ENCODE assay signal across 7 cellular contexts in genomic region chr11:64318694-64319420, GRCh38. TPM values are rescaled to one million over a fixed set of nuclear protein-coding genes. Genes with fewer than 3 reads are reported as not detected.
DNase-seq lines count a peak whose midpoint lies in the region; ATAC-seq and TF ChIP-seq lines count a peak whose summit lies in the region.

No MANE protein-coding gene starts in this region.

- H3K27me3 ChIP-seq in HL-60 (ENCODE audit: insufficient read depth, poor library complexity, severe bottlenecking), result no peaks in the 10 kb centered on the region
- no peaks in the 10 kb centered on the region for H3K27me3 ChIP-seq in iPS DF 6.9 (ENCODE audit: control insufficient read depth, insufficient read depth, low read length)

- no peaks in the 10 kb centered on the region for H3K9me3 Mint-ChIP-seq in activated CD4-positive, alpha-beta memory T cell treated with anti-CD3 and anti-CD28 coated beads, Interleukin-2, amount 10 ng/mL, durations not matched to agents 7 days and 5 days
- H3K9me3 Mint-ChIP-seq in stimulated activated effector memory CD8-positive, alpha-beta T cell treated with anti-CD3 and anti-CD28 coated beads, Interleukin-12 subunit alpha, Interleukin-12 subunit beta, amount 100 ng/mL, for 72 hours, result no peaks in the 10 kb centered on the region

- CTCF ChIA-PET in activated CD4-positive, alpha-beta memory T cell treated with anti-CD3 and anti-CD28 coated beads, Interleukin-2, amount 10 ng/mL, durations not matched to agents 7 days and 5 days (lab: Charles Lee), result interaction anchor here (1.2 to 5.7 kb wide), 10 partner anchors 8 to 134 kb away, joined by 3 to 157 read pairs (median 14); partner anchors contain the start of genes CCDC88B, ESRRA, RPS6KA4 and STIP1

- H3K27ac Mint-ChIP-seq in activated CD4-positive, alpha-beta memory T cell treated with anti-CD3 and anti-CD28 coated beads, Interleukin-2, amount 10 ng/mL, durations not matched to agents 7 days and 5 days, result peak overlapping the region; percentile 96
- peak overlapping the region; percentile 98 for H3K27ac Mint-ChIP-seq in stimulated activated effector memory CD8-positive, alpha-beta T cell treated with anti-CD3 and anti-CD28 coated beads, Interleukin-12 subunit alpha, Interleukin-12 subunit beta, amount 100 ng/mL, for 72 hours

- H3K4me3 ChIP-seq in HL-60 (replicated peaks; ENCODE audit: insufficient read depth, low read length), result peak overlapping the region; percentile 92
- peak overlapping the region; percentile 67; the same call in 1 of the 2 replicates for H3K4me3 ChIP-seq in iPS DF 6.9 (ENCODE audit: low read length)

- peaks cover 49% of the 10 kb centered on the region for H3K4me1 Mint-ChIP-seq in activated CD4-positive, alpha-beta memory T cell treated with anti-CD3 and anti-CD28 coated beads, Interleukin-2, amount 10 ng/mL, durations not matched to agents 7 days and 5 days
- H3K4me1 Mint-ChIP-seq in stimulated activated effector memory CD8-positive, alpha-beta T cell treated with anti-CD3 and anti-CD28 coated beads, Interleukin-12 subunit alpha, Interleukin-12 subunit beta, amount 100 ng/mL, for 72 hours, result peaks cover 59% of the 10 kb centered on the region

- H3K27ac ChIP-seq in HL-60 (replicated peaks) (peak overlapping the region; percentile 96), iPS DF 6.9 (ENCODE audit: low read length) (no peak overlapping the region)

- TF ChIP-seq CTCF in HL-60 (IDR thresholded peaks at IDR 0.05; ENCODE audit: insufficient read depth, low read length), result no peak

- peaks cover 46% of the 10 kb centered on the region for H3K36me3 Mint-ChIP-seq in activated CD4-positive, alpha-beta memory T cell treated with anti-CD3 and anti-CD28 coated beads, Interleukin-2, amount 10 ng/mL, durations not matched to agents 7 days and 5 days (ENCODE audit: low read depth)
- H3K36me3 Mint-ChIP-seq in stimulated activated effector memory CD8-positive, alpha-beta T cell treated with anti-CD3 and anti-CD28 coated beads, Interleukin-12 subunit alpha, Interleukin-12 subunit beta, amount 100 ng/mL, for 72 hours, result peaks cover 83% of the 10 kb centered on the region

- no peaks in the 10 kb centered on the region for H3K27me3 Mint-ChIP-seq in activated CD4-positive, alpha-beta memory T cell treated with anti-CD3 and anti-CD28 coated beads, Interleukin-2, amount 10 ng/mL, durations not matched to agents 7 days and 5 days

- no peaks in the 10 kb centered on the region for H3K9me3 ChIP-seq in iPS DF 6.9 (ENCODE audit: control insufficient read depth, insufficient read depth, low read length)

- no peak for DNase-seq in HL-60 (ENCODE audit: low read depth in 1 of 2, low spot score in 1 of 2)
- DNase-seq in activated CD4-positive, alpha-beta memory T cell treated with anti-CD3 and anti-CD28 coated beads, Interleukin-2, amount 10 ng/mL, durations not matched to agents 7 days and 5 days, result no peak
- no peak for DNase-seq in iPS DF 6.9 (ENCODE audit: low read depth, low spot score)
- DNase-seq in stimulated activated effector memory CD8-positive, alpha-beta T cell treated with anti-CD3 and anti-CD28 coated beads, Interleukin-12 subunit alpha, Interleukin-12 subunit beta, amount 100 ng/mL, for 72 hours (ENCODE audit: low spot score in 2 of 2), result no peak
- no peak for DNase-seq in inferior parietal cortex (ENCODE audit: extremely low spot score)
- DNase-seq in G401 (ENCODE audit: low spot score), result no peak
- DNase-seq in iPS-NIHi7 (ENCODE audit: extremely low spot score), result no peak

- H3K36me3 ChIP-seq in iPS DF 6.9 (ENCODE audit: control insufficient read depth, insufficient read depth, low read length), result peaks cover 18% of the 10 kb centered on the region

- H3K4me1 ChIP-seq in iPS DF 6.9 (ENCODE audit: control insufficient read depth, insufficient read depth, low read length), result peaks cover 4% of the 10 kb centered on the region

- WGBS in iPS DF 6.9 (ENCODE audit: insufficient coverage, insufficient read length), result no CpG with 5 or more reads among the region's 18 CpGs

- in situ Hi-C loops in G401 (cut with HindIII; ENCODE audit: low sequenced_read_pairs), result no loop called here

- H3K4me3 Mint-ChIP-seq in activated CD4-positive, alpha-beta memory T cell treated with anti-CD3 and anti-CD28 coated beads, Interleukin-2, amount 10 ng/mL, durations not matched to agents 7 days and 5 days, result peak overlapping the region; percentile 91
- H3K4me3 Mint-ChIP-seq in stimulated activated effector memory CD8-positive, alpha-beta T cell treated with anti-CD3 and anti-CD28 coated beads, Interleukin-12 subunit alpha, Interleukin-12 subunit beta, amount 100 ng/mL, for 72 hours, result peak overlapping the region; percentile 97

- POLR2A ChIA-PET in activated CD4-positive, alpha-beta memory T cell treated with anti-CD3 and anti-CD28 coated beads, Interleukin-2, amount 10 ng/mL, durations not matched to agents 7 days and 5 days (lab: Charles Lee), result interaction anchor here (0.6 to 5.0 kb wide), 11 partner anchors 11 to 460 kb away, joined by 3 to 104 read pairs (median 12); partner anchors contain the start of genes CCDC88B, ESRRA, FERMT3 and RPS6KA4

- no peak for ATAC-seq in stimulated activated effector memory CD8-positive, alpha-beta T cell treated with anti-CD3 and anti-CD28 coated beads, Interleukin-12 subunit alpha, Interleukin-12 subunit beta, amount 100 ng/mL, for 72 hours

RNA-seq across cellular contexts. Expression of gene PRDX5, which starts 0.9 kb away (rescaled TPM):
- total RNA-seq in activated CD4-positive, alpha-beta memory T cell treated with anti-CD3 and anti-CD28 coated beads, Interleukin-2, amount 10 ng/mL, durations not matched to agents 7 days and 5 days, result 100 to 1,000 TPM; 137 to 139 TPM
- 341 and 414 TPM in 2 replicates for total RNA-seq in G401 (2014; rRNA removed; shearing (Covaris generic))

RNA-seq across cellular contexts. Expression of gene TRMT112, which starts 1.5 kb away (rescaled TPM):
- total RNA-seq in activated CD4-positive, alpha-beta memory T cell treated with anti-CD3 and anti-CD28 coated beads, Interleukin-2, amount 10 ng/mL, durations not matched to agents 7 days and 5 days, result 100 to 1,000 TPM; 137 to 145 TPM
- total RNA-seq in G401 (2014; rRNA removed; shearing (Covaris generic)), result 313 and 472 TPM in 2 replicates

RNA-seq across cellular contexts. Expression of gene ESRRA, which starts 13.5 kb away (rescaled TPM):
- total RNA-seq in activated CD4-positive, alpha-beta memory T cell treated with anti-CD3 and anti-CD28 coated beads, Interleukin-2, amount 10 ng/mL, durations not matched to agents 7 days and 5 days, result 10 to 100 TPM; 38.5 to 42.2 TPM
- 42.0 and 75.5 TPM in 2 replicates for total RNA-seq in G401 (2014; rRNA removed; shearing (Covaris generic))

RNA-seq across cellular contexts. Expression of gene CATSPERZ, which starts 18.7 kb away (rescaled TPM):
- not detected for total RNA-seq in activated CD4-positive, alpha-beta memory T cell treated with anti-CD3 and anti-CD28 coated beads, Interleukin-2, amount 10 ng/mL, durations not matched to agents 7 days and 5 days
- not detected in 2 replicates for total RNA-seq in G401 (2014; rRNA removed; shearing (Covaris generic))

RNA-seq across cellular contexts. Expression of gene CCDC88B, which starts 21.1 kb away (rescaled TPM):
- 100 to 1,000 TPM in 1 of 2 experiments, 10 to 100 TPM in 1; 99.1 to 106 TPM for total RNA-seq in activated CD4-positive, alpha-beta memory T cell treated with anti-CD3 and anti-CD28 coated beads, Interleukin-2, amount 10 ng/mL, durations not matched to agents 7 days and 5 days
- total RNA-seq in G401 (2014; rRNA removed; shearing (Covaris generic)), result 15.1 and 26.6 TPM in 2 replicates
